16 cellular contexts compared by ENCODE assay signal in genomic region chr12:127944211-127944899, GRCh38.
DNase-seq lines count a peak whose midpoint lies in the region; ATAC-seq and TF ChIP-seq lines count a peak whose summit lies in the region.
"Had no signal": no experiment of that assay in that cellular context is flagged by ENCODE, and none has a peak within 500 bp of the region (broad histone marks: within the 10 kb centered on the region; RNA-seq: fewer than 3 reads in every experiment).

No MANE protein-coding gene starts in this region.

- H3K4me1 Mint-ChIP-seq in activated CD4-positive, alpha-beta T cell treated with anti-CD3 and anti-CD28 coated beads, Interleukin-2, amount 10 ng/mL, durations not matched to agents 7 days and 5 days = no peaks in the 10 kb centered on the region
- H3K4me1 Mint-ChIP-seq: CD8-positive, alpha-beta memory T cell had no signal

- H3F3A ChIP-seq in PC-3 (ENCODE audit: low read length, unreplicated experiment) = no peaks in the 10 kb centered on the region

- peak overlapping the region; percentile 81 for H3K9ac ChIP-seq in PC-3 (ENCODE audit: low read length)
- H3K9ac ChIP-seq: BLaER1, KMS-11 had no signal

- peaks cover 40% of the 10 kb centered on the region for H3K4me1 ChIP-seq in PC-3 (ENCODE audit: insufficient read depth, low read length)
- H3K4me1 ChIP-seq in mucosa of descending colon (ENCODE audit: low read depth) = peaks cover 12% of the 10 kb centered on the region
- H3K4me1 ChIP-seq: BLaER1 had no signal

- H3K4me3 ChIP-seq in PC-3 (ENCODE audit: low read length) = peak overlapping the region; percentile 26
- no peak overlapping the region for H3K4me3 ChIP-seq in mucosa of descending colon
- H3K4me3 ChIP-seq in foreskin fibroblast (ENCODE audit: low read depth in 1 of 2, low read length in 2 of 2) = no peak overlapping the region
- H3K4me3 ChIP-seq: BLaER1 had no signal

- H4K20me1 ChIP-seq in PC-3 (ENCODE audit: low read length) = no peaks in the 10 kb centered on the region
- H4K20me1 ChIP-seq: BLaER1 had no signal

- H3K79me2 ChIP-seq in PC-3 (ENCODE audit: low read length) = no peaks in the 10 kb centered on the region

- peak overlapping the region; percentile 18 for H2AFZ ChIP-seq in PC-3 (ENCODE audit: low read length)

- TF ChIP-seq CTCF in C4-2B (conservative IDR thresholded peaks at IDR 0.05) (no peak), PC-3 (conservative IDR thresholded peaks at IDR 0.05; ENCODE audit: low read depth, low read length) (no peak), mucosa of descending colon (IDR thresholded peaks at IDR 0.05) (no peak), foreskin fibroblast (IDR thresholded peaks at IDR 0.05; ENCODE audit: low read depth, low read length) (no peak)

- H3K27ac ChIP-seq in C4-2B (peak overlapping the region; percentile 57; the same call in 1 of the 2 replicates), PC-3 (ENCODE audit: low read length) (peak overlapping the region; percentile 94)
- H3K27ac ChIP-seq: BLaER1, KMS-11 had no signal

- H3K9me3 ChIP-seq in PC-3 (ENCODE audit: low read length) (peaks cover 5% of the 10 kb centered on the region; the same call in 1 of the 2 replicates), mucosa of descending colon (no peaks in the 10 kb centered on the region)
- H3K9me3 ChIP-seq: BLaER1 had no signal

- POLR2A ChIA-PET in PC-3 (lab: Charles Lee; ENCODE audit: unreplicated experiment) = no interaction called here
- POLR2A ChIA-PET in activated CD4-positive, alpha-beta T cell treated with anti-CD3 and anti-CD28 coated beads, Interleukin-2, amount 10 ng/mL, durations not matched to agents 7 days and 5 days (lab: Charles Lee) = no interaction called here

- H3K36me3 ChIP-seq in PC-3 (ENCODE audit: low read depth, low read length) (no peaks in the 10 kb centered on the region), mucosa of descending colon (ENCODE audit: low read depth) (no peaks in the 10 kb centered on the region)
- H3K36me3 ChIP-seq: BLaER1 had no signal

- ATAC-seq in PC-3 = peak; percentile 45; the same call in 1 of the 2 replicates
- peak; percentile 85 for ATAC-seq in mucosa of descending colon

- H3K4me2 ChIP-seq in PC-3 (ENCODE audit: low read length) = peak overlapping the region; percentile 58
- H3K4me2 ChIP-seq: BLaER1, KMS-11 had no signal

- H3K36me3 Mint-ChIP-seq in activated CD4-positive, alpha-beta T cell treated with anti-CD3 and anti-CD28 coated beads, Interleukin-2, amount 10 ng/mL, durations not matched to agents 7 days and 5 days (ENCODE audit: low read depth) = no peaks in the 10 kb centered on the region
- H3K36me3 Mint-ChIP-seq: CD8-positive, alpha-beta memory T cell had no signal

- no peaks in the 10 kb centered on the region for H3K9me2 ChIP-seq in PC-3 (replicated peaks; ENCODE audit: low read length)

- H3K27me3 Mint-ChIP-seq in activated CD4-positive, alpha-beta T cell treated with anti-CD3 and anti-CD28 coated beads, Interleukin-2, amount 10 ng/mL, durations not matched to agents 7 days and 5 days = no peaks in the 10 kb centered on the region
- H3K27me3 Mint-ChIP-seq: CD8-positive, alpha-beta memory T cell had no signal

- no peak overlapping the region for H3K27ac Mint-ChIP-seq in activated CD4-positive, alpha-beta T cell treated with anti-CD3 and anti-CD28 coated beads, Interleukin-2, amount 10 ng/mL, durations not matched to agents 7 days and 5 days
- H3K27ac Mint-ChIP-seq: CD8-positive, alpha-beta memory T cell had no signal

- CTCF ChIA-PET in PC-3 (lab: Charles Lee) = interaction anchor here (0.7 kb wide), 1 partner anchor 20 kb away, joined by 4 read pairs; no protein-coding TSS in a partner anchor
- CTCF ChIA-PET in activated CD4-positive, alpha-beta T cell treated with anti-CD3 and anti-CD28 coated beads, Interleukin-2, amount 10 ng/mL, durations not matched to agents 7 days and 5 days (lab: Charles Lee) = no interaction called here

- TSS peak; percentile 95 for BruUV-seq in PC-3 (replicated peaks; lab: Mats Ljungman, UMichigan)

- intact Hi-C loops in PC-3 (cut with micrococcal nuclease) (no loop called here), mucosa of descending colon (cut with DNase I, micrococcal nuclease) (no loop called here), head of caudate nucleus (cut with DNase I) (no loop called here)

- no peak overlapping the region for H3K4me3 Mint-ChIP-seq in activated CD4-positive, alpha-beta T cell treated with anti-CD3 and anti-CD28 coated beads, Interleukin-2, amount 10 ng/mL, durations not matched to agents 7 days and 5 days
- H3K4me3 Mint-ChIP-seq: CD8-positive, alpha-beta memory T cell had no signal

- no peaks in the 10 kb centered on the region for H3K27me3 ChIP-seq in PC-3 (ENCODE audit: low read length)
- H3K27me3 ChIP-seq: BLaER1 had no signal

- H3K9me3 Mint-ChIP-seq in activated CD4-positive, alpha-beta T cell treated with anti-CD3 and anti-CD28 coated beads, Interleukin-2, amount 10 ng/mL, durations not matched to agents 7 days and 5 days = peaks cover 21% of the 10 kb centered on the region

- DNase-seq in NCI-H2029 treated with DMSO at 0.1 percent for 48 hours (lab: John Stamatoyannopoulos, UW) (peak; percentile 9), PC-3 (no peak), mucosa of descending colon (peak in 1 of 3 donors; percentile 16), SIG-M5 treated with dmso at 0.1 percent for 504 hours (lab: John Stamatoyannopoulos, UW; ENCODE audit: unreplicated experiment) (no peak), foreskin fibroblast (no peak), head of caudate nucleus (no peak)
- no peak for DNase-seq in activated CD4-positive, alpha-beta T cell treated with anti-CD3 and anti-CD28 coated beads, Interleukin-2, amount 10 ng/mL, durations not matched to agents 7 days and 5 days
- DNase-seq: CD8-positive, alpha-beta memory T cell; H7; NCI-H1048; NCI-H1694 treated with DMSO at 0.1 percent for 48 hours; NCI-H446; SIG-M5 had no signal
